In genomic region chr7:135281363-135281949, GRCh38 we compare ENCODE assay signal across 8 cellular contexts. TPM values are rescaled to one million over a fixed set of nuclear protein-coding genes. Genes with fewer than 3 reads are reported as not detected.
DNase-seq lines count a peak whose midpoint lies in the region; ATAC-seq and TF ChIP-seq lines count a peak whose summit lies in the region.

No MANE protein-coding gene starts in this region.

- TF ChIP-seq CTCF in GM12873 (IDR thresholded peaks at IDR 0.05; ENCODE audit: insufficient read depth, low read depth, low read length, missing control alignments) (peak; percentile 96), heart left ventricle (IDR thresholded peaks at IDR 0.05) (peak; percentile 84 to 99 (median 96))

- peaks cover 0 to 10% (median 0%) of the 10 kb centered on the region in 9 donors for H3K27me3 ChIP-seq in heart left ventricle

- peak overlapping the region in 2 of 12 donors; percentile 10 to 18 for H3K4me3 ChIP-seq in heart left ventricle

- H3K4me3 Mint-ChIP-seq in activated naive CD8-positive, alpha-beta T cell treated with anti-CD3 and anti-CD28 coated beads for 36 hours: no peak overlapping the region

- DNase-seq in NCI-H1105 (lab: John Stamatoyannopoulos, UW) (peak; percentile 77), SKM-1 (lab: John Stamatoyannopoulos, UW; ENCODE audit: unreplicated experiment) (peak; percentile 73), heart left ventricle (peak in 4 of 5 donors; percentile 74 to 82 (median 79)), renal cortical epithelial cell (ENCODE audit: low read depth) (peak; percentile 83), mesenteric fat pad (ENCODE audit: low spot score) (no peak)
- peak; percentile 71 for DNase-seq in activated naive CD8-positive, alpha-beta T cell treated with anti-CD3 and anti-CD28 coated beads for 36 hours

- no peak overlapping the region for H3K27ac ChIP-seq in heart left ventricle

- H3K27ac Mint-ChIP-seq in activated naive CD8-positive, alpha-beta T cell treated with anti-CD3 and anti-CD28 coated beads for 36 hours: no peak overlapping the region

- 3 to 11% (median 4%) methylated on average over 7 of the region's 7 CpGs for WGBS in heart left ventricle, 4 donors

- no peaks in the 10 kb centered on the region for H3K9me3 ChIP-seq in heart left ventricle

- intact Hi-C loops in heart left ventricle (cut with DNase I): loop anchor here (1.0 to 10.0 kb wide), 14 partner anchors 53 to 366 kb away; partner anchors contain the start of genes NUP205 (in 4 of the 10) and CNOT4 (in 2 of the 10)

- no peaks in the 10 kb centered on the region for H3K36me3 Mint-ChIP-seq in activated naive CD8-positive, alpha-beta T cell treated with anti-CD3 and anti-CD28 coated beads for 36 hours

- H3K36me3 ChIP-seq in heart left ventricle: no peaks in the 10 kb centered on the region

- H3K9me3 Mint-ChIP-seq in activated naive CD8-positive, alpha-beta T cell treated with anti-CD3 and anti-CD28 coated beads for 36 hours: peaks cover 1% of the 10 kb centered on the region

- TF ChIP-seq POLR2A in heart left ventricle (IDR thresholded peaks at IDR 0.05): no peak

- peaks cover 9% of the 10 kb centered on the region for H3K4me1 Mint-ChIP-seq in activated naive CD8-positive, alpha-beta T cell treated with anti-CD3 and anti-CD28 coated beads for 36 hours

- peaks cover 0 to 8% (median 0%) of the 10 kb centered on the region in 12 donors for H3K4me1 ChIP-seq in heart left ventricle

- H3K27me3 Mint-ChIP-seq in activated naive CD8-positive, alpha-beta T cell treated with anti-CD3 and anti-CD28 coated beads for 36 hours: peaks cover 10% of the 10 kb centered on the region

- peak; percentile 97 for ATAC-seq in HG02623 (IDR thresholded peaks at IDR 0.05; ENCODE audit: unreplicated experiment)
- ATAC-seq in heart left ventricle: peak; percentile 69 to 98 (median 94)

RNA-seq across cellular contexts. Expression of gene STRA8, which starts 47.8 kb away (rescaled TPM):
- not detected for total RNA-seq in activated naive CD8-positive, alpha-beta T cell treated with anti-CD3 and anti-CD28 coated beads for 36 hours
- not detected for total RNA-seq in heart left ventricle
- not detected for polyA plus RNA-seq in heart left ventricle
- total RNA-seq in renal cortical epithelial cell: not detected in 2 replicates
- total RNA-seq in mesenteric fat pad: not detected
